ENCODE assay signal across 16 cellular contexts in the genomic region with DNA sequence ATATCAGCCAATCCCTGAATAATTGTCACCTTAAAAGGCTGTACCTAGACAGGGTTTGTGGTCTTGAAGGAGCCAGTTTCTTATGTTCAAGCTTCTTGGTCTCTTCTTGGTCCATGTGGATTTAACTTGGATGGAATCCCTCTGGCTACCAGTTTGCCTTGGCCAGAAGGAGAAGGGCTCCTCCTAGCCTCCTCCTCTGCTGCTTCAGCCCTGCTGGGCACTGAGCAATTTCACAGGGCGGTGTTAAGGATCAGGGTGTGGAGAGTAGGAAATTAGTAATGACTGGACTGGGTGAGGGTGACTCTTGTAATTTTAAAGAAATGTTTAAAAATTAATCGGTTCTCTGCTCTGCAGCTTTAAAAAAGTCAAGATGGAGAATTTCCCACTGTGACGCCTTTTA.
"Had no signal": no experiment of that assay in that cellular context is flagged by ENCODE, and none has a peak within 500 bp of the region (broad histone marks: within the 10 kb centered on the region; RNA-seq: fewer than 3 reads in every experiment).

No MANE protein-coding gene starts in this region.

- H3K27ac ChIP-seq: brain microvascular endothelial cell, colonic mucosa, tibial nerve had no signal

- DNase-seq: activated CD4-positive, alpha-beta T cell treated with anti-CD3 and anti-CD28 coated beads, Interleukin-2, amount 10 ng/mL, durations not matched to agents 24 days and 14 days; activated CD8-positive, alpha-beta memory T cell treated with anti-CD3 and anti-CD28 coated beads, Interleukin-2, amount 50 U/mL, for 4 hours; activated naive CD4-positive, alpha-beta T cell treated with anti-CD3 and anti-CD28 coated beads for 36 hours; activated T-cell treated with anti-CD3 and anti-CD28 coated beads, Interleukin-2, amount 50 U/mL, for 4 hours; brain microvascular endothelial cell; colonic mucosa; immature natural killer cell; kidney glomerular epithelial cell; posterior cingulate gyrus; retina; stimulated activated CD4-positive, alpha-beta T cell treated with anti-CD3 and anti-CD28 coated beads, Interleukin-2, amount 100 ng/mL, for 24 hours; stimulated activated naive CD8-positive, alpha-beta T cell treated with anti-CD3 and anti-CD28 coated beads, Interleukin-15, Interleukin-2, amounts not matched to agents 100 U/mL and 50 U/mL, for 24 hours; substantia nigra had no signal

- H3K27me3 ChIP-seq: brain microvascular endothelial cell, colonic mucosa, tibial nerve had no signal

- H3K9me3 ChIP-seq: colonic mucosa, tibial nerve had no signal

- H3K4me3 ChIP-seq: colonic mucosa, lung, tibial nerve had no signal

- H3K4me1 ChIP-seq: colonic mucosa had no signal

- ATAC-seq: activated T-cell treated with anti-CD3 and anti-CD28 coated beads, Interleukin-2, amount 50 U/mL, for 4 hours; natural killer cell treated with Interleukin-12 subunit alpha and Interleukin-12 subunit beta and Interleukin-15 and Interleukin-18, amount 100 ng/mL, for 72 hours; stimulated activated naive CD8-positive, alpha-beta T cell treated with anti-CD3 and anti-CD28 coated beads, Interleukin-15, Interleukin-2, amounts not matched to agents 100 U/mL and 50 U/mL, for 24 hours had no signal

- H3K36me3 ChIP-seq: colonic mucosa had no signal
